Comparison of ENCODE assay signal across 21 cellular contexts in genomic region chr16:56781565-56781964, GRCh38. TPM values are rescaled to one million over a fixed set of nuclear protein-coding genes. Genes with fewer than 3 reads are reported as not detected.
DNase-seq lines count a peak whose midpoint lies in the region; ATAC-seq, FAIRE-seq and TF ChIP-seq lines count a peak whose summit lies in the region.
"Had no signal": no experiment of that assay in that cellular context is flagged by ENCODE, and none has a peak within 500 bp of the region (broad histone marks: within the 10 kb centered on the region; RNA-seq: fewer than 3 reads in every experiment).

No MANE protein-coding gene starts in this region.

- no peaks in the 10 kb centered on the region for H3K4me1 ChIP-seq in mucosa of descending colon (ENCODE audit: low read depth)
- no peaks in the 10 kb centered on the region for H3K4me1 ChIP-seq in small intestine (ENCODE audit: control insufficient read depth in 2 of 2, insufficient read depth in 1 of 2, low read depth in 1 of 2, low read length in 1 of 2)

- no peak for TF ChIP-seq CTCF in brain (conservative IDR thresholded peaks at IDR 0.05)
- no peak for TF ChIP-seq CTCF in type B pancreatic cell (conservative IDR thresholded peaks at IDR 0.05)
- TF ChIP-seq CTCF in mucosa of descending colon (IDR thresholded peaks at IDR 0.05) = no peak

- H3K9me3 ChIP-seq in mucosa of descending colon = no peaks in the 10 kb centered on the region
- H3K9me3 ChIP-seq in small intestine (ENCODE audit: control insufficient read depth, low read depth) = no peaks in the 10 kb centered on the region
- H3K9me3 ChIP-seq: esophagus squamous epithelium had no signal

- no peaks in the 10 kb centered on the region for H3K36me3 Mint-ChIP-seq in brain
- no peaks in the 10 kb centered on the region for H3K36me3 Mint-ChIP-seq in type B pancreatic cell

- FAIRE-seq in small intestine (lab: Jason Lieb, UNC) = no peak
- FAIRE-seq: urothelium cell line had no signal

- WGBS in small intestine, 3 donors = 89 to 91% (median 90%) methylated on average over 6 of the region's 6 CpGs

- no peaks in the 10 kb centered on the region for H3K36me3 ChIP-seq in mucosa of descending colon (ENCODE audit: low read depth)
- no peaks in the 10 kb centered on the region for H3K36me3 ChIP-seq in small intestine (ENCODE audit: control insufficient read depth in 2 of 2, insufficient read depth in 2 of 2, low read length in 2 of 2)
- H3K36me3 ChIP-seq: esophagus squamous epithelium had no signal

- H3K9me3 Mint-ChIP-seq in brain (no peaks in the 10 kb centered on the region), type B pancreatic cell (no peaks in the 10 kb centered on the region)

- H3K27ac Mint-ChIP-seq in brain (peak overlapping the region; percentile 82 to 94 (median 85)), type B pancreatic cell (no peak overlapping the region)
- H3K27ac Mint-ChIP-seq: B cell had no signal

- H3K4me3 ChIP-seq in mucosa of descending colon (no peak overlapping the region), small intestine (ENCODE audit: low read depth in 1 of 2, low read length in 2 of 2) (no peak overlapping the region)
- H3K4me3 ChIP-seq: esophagus squamous epithelium had no signal

- peaks cover 97% of the 10 kb centered on the region for H3K4me1 Mint-ChIP-seq in brain
- peaks cover 37% of the 10 kb centered on the region for H3K4me1 Mint-ChIP-seq in type B pancreatic cell (ENCODE audit: unreplicated experiment)
- H3K4me1 Mint-ChIP-seq: B cell had no signal

- no peak for ATAC-seq in mucosa of descending colon
- ATAC-seq: Right ventricle myocardium inferior had no signal

- H3K27me3 Mint-ChIP-seq in brain (no peaks in the 10 kb centered on the region), type B pancreatic cell (no peaks in the 10 kb centered on the region)
- H3K27me3 Mint-ChIP-seq: B cell had no signal

- intact Hi-C loops in mucosa of descending colon (cut with DNase I, micrococcal nuclease) = no loop called here

- DNase-seq in NCI-H2227 (lab: John Stamatoyannopoulos, UW; ENCODE audit: unreplicated experiment) = peak; percentile 7
- no peak for DNase-seq in NCI-H2227 treated with DMSO at 0.1 percent for 48 hours (lab: John Stamatoyannopoulos, UW)
- peak; percentile 91 for DNase-seq in myocyte (ENCODE audit: low read depth)
- DNase-seq in type B pancreatic cell (ENCODE audit: extremely low spot score, unreplicated experiment) = no peak
- no peak for DNase-seq in mucosa of descending colon
- no peak for DNase-seq in small intestine
- DNase-seq in NCI-H187 (lab: John Stamatoyannopoulos, UW) = no peak
- DNase-seq: activated naive CD4-positive, alpha-beta T cell treated with Interleukin-2 at 50 U/mL for 16 hours; amygdala; Calu3; cerebellar nuclear complex; effector memory CD4-positive, alpha-beta T cell; esophagus squamous epithelium; NCI-H2081 treated with DMSO at 0.1 percent for 48 hours; stimulated activated CD4-positive, alpha-beta T cell treated with anti-CD3 and anti-CD28 coated beads, Interleukin-4, amount 100 ng/mL, for 24 hours; T-helper 1 cell had no signal

- no peak overlapping the region for H3K27ac ChIP-seq in small intestine (ENCODE audit: low read depth in 1 of 2, low read length in 1 of 2)
- H3K27ac ChIP-seq: 22Rv1, esophagus squamous epithelium had no signal

- H3K27me3 ChIP-seq in small intestine (ENCODE audit: control insufficient read depth in 2 of 2, insufficient read depth in 2 of 2, low read length in 2 of 2) = no peaks in the 10 kb centered on the region
- H3K27me3 ChIP-seq: esophagus squamous epithelium had no signal

- H3K4me3 Mint-ChIP-seq in brain (peak overlapping the region; percentile 81 to 88 (median 84)), type B pancreatic cell (peak overlapping the region; percentile 67)
- H3K4me3 Mint-ChIP-seq: B cell had no signal

RNA-seq across cellular contexts. Expression of gene NUP93, which starts 51.6 kb away (rescaled TPM):
- polyA plus RNA-seq in brain (ENCODE audit: insufficient read depth, low read depth, low replicate concordance) (79.2 TPM), small intestine (10 to 100 TPM; 14.1 to 32.1 (median 16.8) TPM)
- total RNA-seq in myocyte (114 and 151 TPM in 2 replicates), type B pancreatic cell (ENCODE audit: low replicate concordance) (68.8 and 101 TPM in 2 replicates), mucosa of descending colon (10 to 100 TPM; 31.0 to 45.6 (median 40.8) TPM)
- 144 TPM for polyA plus RNA-seq in myocyte (2012)

Comparison
In these comparisons a context has a peak if more than half of its experiments do, and no peak if none do; other contexts are left out.
1. DNase-seq: peak in NCI-H2227 (single experiment) and myocyte (single experiment); none in NCI-H2227 treated with DMSO at 0.1 percent for 48 hours (single experiment), type B pancreatic cell (single experiment), mucosa of descending colon (0 of 3), small intestine (single experiment) and NCI-H187 (0 of 2).